Comparison of ENCODE assay signal across 19 cellular contexts in the genomic region with DNA sequence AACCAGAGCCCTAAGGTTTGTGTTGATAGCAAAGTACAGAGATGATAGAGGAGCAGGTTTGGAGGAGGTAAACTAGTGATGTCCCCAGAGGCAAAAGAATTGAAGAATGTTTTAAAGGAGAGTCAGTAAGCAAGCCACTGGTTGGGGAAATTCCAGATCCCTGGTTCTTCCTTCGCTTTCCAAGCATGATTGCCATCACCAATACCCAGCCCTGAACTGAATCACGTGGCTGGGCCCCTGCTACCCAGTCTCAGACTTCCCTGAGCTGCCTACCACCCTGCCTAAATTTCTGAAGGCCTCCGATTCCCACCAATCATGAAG.
DNase-seq lines count a peak whose midpoint lies in the region; ATAC-seq and TF ChIP-seq lines count a peak whose summit lies in the region.
"Had no signal": no experiment of that assay in that cellular context is flagged by ENCODE, and none has a peak within 500 bp of the region (broad histone marks: within the 10 kb centered on the region; RNA-seq: fewer than 3 reads in every experiment).

No MANE protein-coding gene starts in this region.

- 74% methylated on average over 3 of the region's 3 CpGs for WGBS in hepatocyte (ENCODE audit: low lambda C conversion rate, missing lambda C conversion rate)
- WGBS in liver: 53% methylated on average over 3 of the region's 3 CpGs

- H3K9me2 ChIP-seq in hepatocyte (replicated peaks; ENCODE audit: insufficient read depth): no peaks in the 10 kb centered on the region

- no peak overlapping the region for H3K4me3 Mint-ChIP-seq in stimulated activated memory B cell treated with anti-CD40 and anti-IgM and Interleukin-4, amounts not matched to agents 10 μg/mL and 1 μg/mL and 100 μg/mL, for 72 hours
- H3K4me3 Mint-ChIP-seq: B cell; CD4-positive, alpha-beta T cell; CD8-positive, alpha-beta T cell had no signal

- no peak overlapping the region for H2AFZ ChIP-seq in hepatocyte

- no peak overlapping the region for H3K4me2 ChIP-seq in hepatocyte
- H3K4me2 ChIP-seq: A549 had no signal

- H3K27ac Mint-ChIP-seq in stimulated activated memory B cell treated with anti-CD40 and anti-IgM and Interleukin-4, amounts not matched to agents 10 μg/mL and 1 μg/mL and 100 μg/mL, for 72 hours: peak overlapping the region; percentile 63
- H3K27ac Mint-ChIP-seq: B cell; CD4-positive, alpha-beta T cell; CD8-positive, alpha-beta T cell had no signal

- H3K9me3 ChIP-seq in hepatocyte (ENCODE audit: low read depth) (no peaks in the 10 kb centered on the region), liver (ENCODE audit: control insufficient read depth in 4 of 4, low read length in 3 of 4) (no peaks in the 10 kb centered on the region)
- H3K9me3 ChIP-seq: A549, Caco-2 had no signal

- no peaks in the 10 kb centered on the region for H3K36me3 ChIP-seq in hepatocyte (replicated peaks; ENCODE audit: insufficient read depth, low read depth)
- no peaks in the 10 kb centered on the region for H3K36me3 ChIP-seq in liver (ENCODE audit: control insufficient read depth in 4 of 4, insufficient read depth in 3 of 4, low read depth in 1 of 4, low read length in 3 of 4)
- H3K36me3 ChIP-seq in H7 (replicated peaks; ENCODE audit: control insufficient read depth, insufficient read depth, low read length): no peaks in the 10 kb centered on the region
- H3K36me3 ChIP-seq: BLaER1 treated with 17β-estradiol and CSF1 and Interleukin-3, amounts not matched to agents 10 nM and 100 nM had no signal

- no peaks in the 10 kb centered on the region for H3K27me3 Mint-ChIP-seq in stimulated activated memory B cell treated with anti-CD40 and anti-IgM and Interleukin-4, amounts not matched to agents 10 μg/mL and 1 μg/mL and 100 μg/mL, for 72 hours
- H3K27me3 Mint-ChIP-seq: B cell; CD4-positive, alpha-beta T cell had no signal

- no peaks in the 10 kb centered on the region for H3K79me2 ChIP-seq in hepatocyte

- H4K20me1 ChIP-seq in hepatocyte (ENCODE audit: insufficient read depth, poor library complexity, severe bottlenecking): no peaks in the 10 kb centered on the region
- H4K20me1 ChIP-seq: BLaER1 treated with 17β-estradiol and CSF1 and Interleukin-3, amounts not matched to agents 10 nM and 100 nM had no signal

- no peak for ATAC-seq in stimulated activated memory B cell treated with anti-CD40 and anti-IgM and Interleukin-4, amounts not matched to agents 10 μg/mL and 1 μg/mL and 100 μg/mL, for 72 hours
- ATAC-seq: A549; CD8-positive, alpha-beta T cell had no signal

- DNase-seq in hepatocyte (ENCODE audit: low spot score) (no peak), H7 (no peak), NCI-H1436 (lab: John Stamatoyannopoulos, UW) (no peak), GM19238 (ENCODE audit: insufficient read length, low spot score) (no peak)
- DNase-seq: AML-193; Calu3; CD4-positive, alpha-beta T cell; CD8-positive, alpha-beta T cell; DMS79 treated with DMSO at 0.1 percent for 48 hours; GF-D8 had no signal

- H3K27me3 ChIP-seq in hepatocyte (no peaks in the 10 kb centered on the region), liver (ENCODE audit: control insufficient read depth in 4 of 4, insufficient read depth in 4 of 4, low read length in 3 of 4) (no peaks in the 10 kb centered on the region), H7 (ENCODE audit: control insufficient read depth, insufficient read depth, low read length) (no peaks in the 10 kb centered on the region)
- H3K27me3 ChIP-seq: BLaER1 treated with 17β-estradiol and CSF1 and Interleukin-3, amounts not matched to agents 10 nM and 100 nM had no signal

- peaks cover 18% of the 10 kb centered on the region for H3K4me1 Mint-ChIP-seq in stimulated activated memory B cell treated with anti-CD40 and anti-IgM and Interleukin-4, amounts not matched to agents 10 μg/mL and 1 μg/mL and 100 μg/mL, for 72 hours

- H3K9me3 Mint-ChIP-seq in stimulated activated memory B cell treated with anti-CD40 and anti-IgM and Interleukin-4, amounts not matched to agents 10 μg/mL and 1 μg/mL and 100 μg/mL, for 72 hours: no peaks in the 10 kb centered on the region
- H3K9me3 Mint-ChIP-seq: CD4-positive, alpha-beta T cell; CD8-positive, alpha-beta T cell had no signal

- no peaks in the 10 kb centered on the region for H3K4me1 ChIP-seq in hepatocyte (ENCODE audit: insufficient read depth)
- H3K4me1 ChIP-seq in liver (ENCODE audit: control insufficient read depth in 4 of 4, insufficient read depth in 4 of 4, low read length in 3 of 4): peaks cover 10 to 43% (median 32%) of the 10 kb centered on the region in 4 donors

- H3K4me3 ChIP-seq in hepatocyte (no peak overlapping the region), liver (ENCODE audit: low read depth in 1 of 3, low read length in 3 of 3) (no peak overlapping the region), H7 (ENCODE audit: insufficient read depth, low read depth, low read length) (no peak overlapping the region)
- H3K4me3 ChIP-seq: A549; BLaER1 treated with 17β-estradiol and CSF1 and Interleukin-3, amounts not matched to agents 10 nM and 100 nM had no signal

- H3K9ac ChIP-seq in liver (ENCODE audit: low read depth in 1 of 2, low read length in 2 of 2): no peak overlapping the region
- H3K9ac ChIP-seq: BLaER1 treated with 17β-estradiol and CSF1 and Interleukin-3, amounts not matched to agents 10 nM and 100 nM had no signal

- H3K27ac ChIP-seq in VCaP: peak overlapping the region; percentile 70
- peak overlapping the region; percentile 71 for H3K27ac ChIP-seq in hepatocyte
- H3K27ac ChIP-seq in liver (ENCODE audit: low read depth in 1 of 2, low read length in 2 of 2): peak overlapping the region; percentile 83 to 86
- H3K27ac ChIP-seq: 22Rv1; A549; BLaER1 treated with 17β-estradiol and CSF1 and Interleukin-3, amounts not matched to agents 10 nM and 100 nM; C4-2B had no signal

- TF ChIP-seq RAD21 in liver (IDR thresholded peaks at IDR 0.05): no peak

- TF ChIP-seq CTCF in VCaP (conservative IDR thresholded peaks at IDR 0.05) (no peak), hepatocyte (IDR thresholded peaks at IDR 0.05; ENCODE audit: poor library complexity) (no peak), liver (IDR thresholded peaks at IDR 0.05; ENCODE audit: low read depth, low read length, missing input control) (no peak)

- peaks cover 4% of the 10 kb centered on the region for H3K36me3 Mint-ChIP-seq in stimulated activated memory B cell treated with anti-CD40 and anti-IgM and Interleukin-4, amounts not matched to agents 10 μg/mL and 1 μg/mL and 100 μg/mL, for 72 hours
- H3K36me3 Mint-ChIP-seq: CD8-positive, alpha-beta T cell had no signal

TF ChIP-seq in liver, 16 proteins besides CTCF, POLR2A, EP300 and RAD21:
- TF ChIP-seq, protein P1, sequence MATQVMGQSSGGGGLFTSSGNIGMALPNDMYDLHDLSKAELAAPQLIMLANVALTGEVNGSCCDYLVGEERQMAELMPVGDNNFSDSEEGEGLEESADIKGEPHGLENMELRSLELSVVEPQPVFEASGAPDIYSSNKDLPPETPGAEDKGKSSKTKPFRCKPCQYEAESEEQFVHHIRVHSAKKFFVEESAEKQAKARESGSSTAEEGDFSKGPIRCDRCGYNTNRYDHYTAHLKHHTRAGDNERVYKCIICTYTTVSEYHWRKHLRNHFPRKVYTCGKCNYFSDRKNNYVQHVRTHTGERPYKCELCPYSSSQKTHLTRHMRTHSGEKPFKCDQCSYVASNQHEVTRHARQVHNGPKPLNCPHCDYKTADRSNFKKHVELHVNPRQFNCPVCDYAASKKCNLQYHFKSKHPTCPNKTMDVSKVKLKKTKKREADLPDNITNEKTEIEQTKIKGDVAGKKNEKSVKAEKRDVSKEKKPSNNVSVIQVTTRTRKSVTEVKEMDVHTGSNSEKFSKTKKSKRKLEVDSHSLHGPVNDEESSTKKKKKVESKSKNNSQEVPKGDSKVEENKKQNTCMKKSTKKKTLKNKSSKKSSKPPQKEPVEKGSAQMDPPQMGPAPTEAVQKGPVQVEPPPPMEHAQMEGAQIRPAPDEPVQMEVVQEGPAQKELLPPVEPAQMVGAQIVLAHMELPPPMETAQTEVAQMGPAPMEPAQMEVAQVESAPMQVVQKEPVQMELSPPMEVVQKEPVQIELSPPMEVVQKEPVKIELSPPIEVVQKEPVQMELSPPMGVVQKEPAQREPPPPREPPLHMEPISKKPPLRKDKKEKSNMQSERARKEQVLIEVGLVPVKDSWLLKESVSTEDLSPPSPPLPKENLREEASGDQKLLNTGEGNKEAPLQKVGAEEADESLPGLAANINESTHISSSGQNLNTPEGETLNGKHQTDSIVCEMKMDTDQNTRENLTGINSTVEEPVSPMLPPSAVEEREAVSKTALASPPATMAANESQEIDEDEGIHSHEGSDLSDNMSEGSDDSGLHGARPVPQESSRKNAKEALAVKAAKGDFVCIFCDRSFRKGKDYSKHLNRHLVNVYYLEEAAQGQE (IDR thresholded peaks at IDR 0.05): no peak
- TF ChIP-seq JUND (IDR thresholded peaks at IDR 0.05) (no peak), TAF1 (conservative IDR thresholded peaks at IDR 0.05) (no peak), FOXA2 (IDR thresholded peaks at IDR 0.05) (no peak), YY1 (IDR thresholded peaks at IDR 0.05) (no peak), FOXA1 (IDR thresholded peaks at IDR 0.05) (no peak), NR2F2 (IDR thresholded peaks at IDR 0.05) (no peak), EGR1 (IDR thresholded peaks at IDR 0.05; ENCODE audit: low read depth in 2 of 2) (no peak)
- TF ChIP-seq, protein P2, sequence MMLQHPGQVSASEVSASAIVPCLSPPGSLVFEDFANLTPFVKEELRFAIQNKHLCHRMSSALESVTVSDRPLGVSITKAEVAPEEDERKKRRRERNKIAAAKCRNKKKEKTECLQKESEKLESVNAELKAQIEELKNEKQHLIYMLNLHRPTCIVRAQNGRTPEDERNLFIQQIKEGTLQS (IDR thresholded peaks at IDR 0.05): no peak
- TF ChIP-seq, protein P3, sequence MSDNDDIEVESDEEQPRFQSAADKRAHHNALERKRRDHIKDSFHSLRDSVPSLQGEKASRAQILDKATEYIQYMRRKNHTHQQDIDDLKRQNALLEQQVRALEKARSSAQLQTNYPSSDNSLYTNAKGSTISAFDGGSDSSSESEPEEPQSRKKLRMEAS (IDR thresholded peaks at IDR 0.05): no peak
TF ChIP-seq in liver: peak in this region for 0.
